20 cellular contexts compared by ENCODE assay signal in the genomic region with DNA sequence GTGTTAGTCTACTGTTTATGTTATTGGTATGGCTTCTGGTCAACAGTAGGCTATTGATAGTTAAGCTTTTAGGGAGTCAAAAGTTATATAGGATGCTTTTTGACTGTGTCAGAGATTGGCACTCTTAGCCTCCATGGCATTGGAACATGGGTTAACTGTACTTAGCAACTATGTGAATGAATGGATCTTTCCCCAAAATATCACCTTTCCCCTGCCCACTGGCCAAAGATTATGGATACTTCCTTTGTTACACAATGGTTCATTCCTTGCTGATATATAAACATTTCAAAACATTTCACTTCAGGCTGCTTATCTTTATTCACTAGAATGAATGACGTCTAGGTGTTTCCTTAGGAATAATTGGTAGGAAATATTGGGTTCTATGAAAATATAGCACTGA.
DNase-seq lines count a peak whose midpoint lies in the region; FAIRE-seq and TF ChIP-seq lines count a peak whose summit lies in the region.
"Had no signal": no experiment of that assay in that cellular context is flagged by ENCODE, and none has a peak within 500 bp of the region (broad histone marks: within the 10 kb centered on the region; RNA-seq: fewer than 3 reads in every experiment).

No MANE protein-coding gene starts in this region.

- intact Hi-C loops in MCF 10A (cut with micrococcal nuclease) (no loop called here), mammary epithelial cell (cut with micrococcal nuclease) (no loop called here), lower leg skin (cut with DNase I; ENCODE audit: low total_unique reads) (no loop called here)

- no peaks in the 10 kb centered on the region for H3K9me3 ChIP-seq in mammary epithelial cell (replicated peaks; ENCODE audit: insufficient read depth, low read length)
- H3K9me3 ChIP-seq in astrocyte (ENCODE audit: insufficient read depth, low read depth, low read length): no peaks in the 10 kb centered on the region
- no peaks in the 10 kb centered on the region for H3K9me3 ChIP-seq in mesenchymal stem cell (ENCODE audit: control insufficient read depth, low read length)
- H3K9me3 ChIP-seq in right atrium auricular region: no peaks in the 10 kb centered on the region
- H3K9me3 ChIP-seq: SJCRH30 had no signal

- H3K36me3 ChIP-seq in mammary epithelial cell (ENCODE audit: insufficient read depth, low read length) (no peaks in the 10 kb centered on the region), astrocyte (ENCODE audit: insufficient read depth, low read length) (no peaks in the 10 kb centered on the region), mesenchymal stem cell (ENCODE audit: control insufficient read depth in 1 of 2, insufficient read depth in 2 of 2, low read depth in 1 of 2, low read length in 2 of 2) (no peaks in the 10 kb centered on the region), right atrium auricular region (no peaks in the 10 kb centered on the region)
- H3K36me3 ChIP-seq: SJCRH30 had no signal

- H3K27ac ChIP-seq in mammary epithelial cell (ENCODE audit: insufficient read depth, low read depth, low read length): no peak overlapping the region
- peak overlapping the region; percentile 86 for H3K27ac ChIP-seq in astrocyte (ENCODE audit: low read depth, low read length)
- peak overlapping the region; percentile 19 for H3K27ac ChIP-seq in mesenchymal stem cell (ENCODE audit: low read length, poor library complexity, severe bottlenecking)
- H3K27ac ChIP-seq in right atrium auricular region: no peak overlapping the region
- H3K27ac ChIP-seq: SJCRH30 had no signal

- no peak for TF ChIP-seq CTCF in MCF 10A (IDR thresholded peaks at IDR 0.05; ENCODE audit: unreplicated experiment)
- no peak for TF ChIP-seq CTCF in mammary epithelial cell (conservative IDR thresholded peaks at IDR 0.05 in 1 of 2, IDR thresholded peaks at IDR 0.05 in 1 of 2; ENCODE audit: extremely low read depth in 1 of 2, insufficient read depth in 1 of 2, low read depth in 1 of 2, low read length in 2 of 2)
- TF ChIP-seq CTCF in astrocyte (IDR thresholded peaks at IDR 0.05; ENCODE audit: insufficient read depth, low read depth, low read length): no peak
- no peak for TF ChIP-seq CTCF in GM13977 (IDR thresholded peaks at IDR 0.05; ENCODE audit: extremely low read depth, insufficient read depth, missing control alignments)
- TF ChIP-seq CTCF in lower leg skin (IDR thresholded peaks at IDR 0.05): no peak
- no peak for TF ChIP-seq CTCF in right atrium auricular region (IDR thresholded peaks at IDR 0.05)

- H3K4me3 Mint-ChIP-seq in MCF 10A (ENCODE audit: unreplicated experiment) (no peak overlapping the region), astrocyte (ENCODE audit: unreplicated experiment) (no peak overlapping the region)
- H3K4me3 Mint-ChIP-seq: CD4-positive, alpha-beta T cell had no signal

- H3K27me3 Mint-ChIP-seq in MCF 10A (ENCODE audit: insufficient read depth, unreplicated experiment) (no peaks in the 10 kb centered on the region), astrocyte (ENCODE audit: low read depth, unreplicated experiment) (no peaks in the 10 kb centered on the region)
- H3K27me3 Mint-ChIP-seq: CD4-positive, alpha-beta T cell had no signal

- no peak overlapping the region for H3K4me2 ChIP-seq in mammary epithelial cell (ENCODE audit: insufficient read depth, low read depth, low read length)
- no peak overlapping the region for H3K4me2 ChIP-seq in astrocyte (ENCODE audit: low read length)
- H3K4me2 ChIP-seq in mesenchymal stem cell (ENCODE audit: low read length, poor library complexity, severe bottlenecking): no peak overlapping the region

- H2BK12ac ChIP-seq in mesenchymal stem cell (ENCODE audit: low read length in 2 of 2): no peak overlapping the region

- H3K9ac ChIP-seq in mammary epithelial cell (ENCODE audit: insufficient read depth, low read length) (no peak overlapping the region), astrocyte (ENCODE audit: low read length) (no peak overlapping the region), mesenchymal stem cell (ENCODE audit: low read length) (peak overlapping the region; percentile 47)

- POLR2A ChIA-PET in MCF 10A (lab: Yijun Ruan, JAX): no interaction called here

- H3K79me2 ChIP-seq in mammary epithelial cell (ENCODE audit: insufficient read depth, low read length): no peaks in the 10 kb centered on the region
- no peaks in the 10 kb centered on the region for H3K79me2 ChIP-seq in astrocyte (ENCODE audit: insufficient read depth, low read length)

- no peak overlapping the region for H2BK5ac ChIP-seq in mesenchymal stem cell (ENCODE audit: low read depth, low read length, poor library complexity, severe bottlenecking)

- no peak overlapping the region for H3K14ac ChIP-seq in mesenchymal stem cell (ENCODE audit: low read length in 2 of 2)

- no peak overlapping the region for H3K18ac ChIP-seq in mesenchymal stem cell (ENCODE audit: low read depth in 1 of 2, low read length in 2 of 2)

- dilution Hi-C loops in mammary epithelial cell (cut with HindIII; ENCODE audit: low sequenced_read_pairs): no loop called here

- H4K20me1 ChIP-seq in mammary epithelial cell (ENCODE audit: insufficient read depth, low read length) (no peaks in the 10 kb centered on the region), astrocyte (ENCODE audit: insufficient read depth, low read length) (no peaks in the 10 kb centered on the region)

- no peak overlapping the region for H4K91ac ChIP-seq in mesenchymal stem cell (ENCODE audit: low read length)

- H3K4me1 Mint-ChIP-seq in MCF 10A (ENCODE audit: insufficient read depth, unreplicated experiment) (peaks cover 8% of the 10 kb centered on the region), astrocyte (ENCODE audit: low read depth, unreplicated experiment) (peaks cover 26% of the 10 kb centered on the region)

- no peak for TF ChIP-seq POLR2A in lower leg skin (IDR thresholded peaks at IDR 0.05)

- FAIRE-seq in astrocyte (lab: Jason Lieb, UNC): peak; percentile 52
- FAIRE-seq: GM19239, K562 had no signal

- H4K8ac ChIP-seq in mesenchymal stem cell (ENCODE audit: low read length): no peak overlapping the region

- H3K4me1 ChIP-seq in mammary epithelial cell (ENCODE audit: insufficient read depth, low read length) (peaks cover 22% of the 10 kb centered on the region), astrocyte (ENCODE audit: insufficient read depth, low read length) (peaks cover 26% of the 10 kb centered on the region), mesenchymal stem cell (ENCODE audit: control insufficient read depth, insufficient read depth, low read depth, low read length) (peaks cover 2% of the 10 kb centered on the region), right atrium auricular region (no peaks in the 10 kb centered on the region)

- no peak overlapping the region for H3K4ac ChIP-seq in mesenchymal stem cell (ENCODE audit: low read depth in 1 of 2, low read length in 2 of 2)

- H3K9me3 Mint-ChIP-seq in MCF 10A (ENCODE audit: unreplicated experiment) (peaks cover 8% of the 10 kb centered on the region), astrocyte (ENCODE audit: unreplicated experiment) (peaks cover 5% of the 10 kb centered on the region)
- H3K9me3 Mint-ChIP-seq: CD4-positive, alpha-beta T cell had no signal

- no peak overlapping the region for H2AK5ac ChIP-seq in mesenchymal stem cell (ENCODE audit: low read length, severe bottlenecking)

- no peak overlapping the region for H2BK15ac ChIP-seq in mesenchymal stem cell (ENCODE audit: low read depth, poor library complexity, severe bottlenecking)

- H3K4me3 ChIP-seq in mammary epithelial cell (replicated peaks in 1 of 3; ENCODE audit: insufficient read depth in 1 of 3, low read depth in 2 of 3, low read length in 3 of 3) (no peak overlapping the region), astrocyte (ENCODE audit: insufficient read depth, low read depth, low read length) (no peak overlapping the region), mesenchymal stem cell (ENCODE audit: insufficient read depth in 1 of 2, low read depth in 1 of 2, low read length in 2 of 2) (peak overlapping the region in 1 of 2 experiments; percentile 11), lower leg skin (ENCODE audit: low read depth, poor library complexity, severe bottlenecking) (no peak overlapping the region), right atrium auricular region (no peak overlapping the region)
- H3K4me3 ChIP-seq: K562, SJCRH30 had no signal

- H3K36me3 Mint-ChIP-seq in MCF 10A (ENCODE audit: insufficient read depth, unreplicated experiment) (no peaks in the 10 kb centered on the region), astrocyte (ENCODE audit: low read depth, unreplicated experiment) (no peaks in the 10 kb centered on the region)

- no peaks in the 10 kb centered on the region for H3K79me1 ChIP-seq in mesenchymal stem cell (replicated peaks; ENCODE audit: low read length, poor library complexity, severe bottlenecking)

- BruUV-seq in MCF 10A (replicated peaks; lab: Mats Ljungman, UMichigan) (no TSS peak), mammary epithelial cell (replicated peaks; lab: Mats Ljungman, UMichigan) (no TSS peak)

- H3K23ac ChIP-seq in mesenchymal stem cell (ENCODE audit: low read length in 2 of 2): no peak overlapping the region

- H2AFZ ChIP-seq in mammary epithelial cell (ENCODE audit: low read depth, low read length) (no peak overlapping the region), astrocyte (ENCODE audit: low read depth, low read length) (no peak overlapping the region), mesenchymal stem cell (ENCODE audit: low read depth, low read length) (no peak overlapping the region)

- in situ Hi-C loops in mammary epithelial cell (cut with MboI; ENCODE audit: low sequenced_read_pairs in 2 of 2) (loop anchor here in 1 of 2 donors (25.0 kb wide), 1 partner anchor 558 kb away; no protein-coding TSS in a partner anchor), GM13977 (cut with MboI; ENCODE audit: low pct_unique_long_range_greater_than_20kb, low sequenced_read_pairs, unreplicated experiment) (loop anchor here (25.0 kb wide), 1 partner anchor 558 kb away; no protein-coding TSS in a partner anchor)

- peak overlapping the region; percentile 16 for H3K27ac Mint-ChIP-seq in MCF 10A (ENCODE audit: low read depth, unreplicated experiment)
- H3K27ac Mint-ChIP-seq in astrocyte (ENCODE audit: unreplicated experiment): no peak overlapping the region
- H3K27ac Mint-ChIP-seq: CD4-positive, alpha-beta T cell had no signal

- CTCF ChIA-PET in MCF 10A (lab: Yijun Ruan, JAX): interaction anchor here (0.6 to 0.7 kb wide), 2 partner anchors 556 to 1897 kb away, joined by 3 to 4 read pairs; no protein-coding TSS in a partner anchor
- CTCF ChIA-PET in mammary epithelial cell (lab: Charles Lee; ENCODE audit: low non-redundant PET): no interaction called here

- DNase-seq in MCF 10A (ENCODE audit: unreplicated experiment) (no peak), mammary epithelial cell (no peak), astrocyte (ENCODE audit: low read depth) (no peak), mesenchymal stem cell (no peak), GM13977 (ENCODE audit: low spot score) (no peak), NCI-H82 (lab: John Stamatoyannopoulos, UW) (no peak), lower leg skin (ENCODE audit: low spot score in 2 of 2) (no peak), right atrium auricular region (ENCODE audit: low spot score) (no peak)
- DNase-seq: 8988T; CD4-positive, alpha-beta T cell; DMS153; GF-D8; NCI-H1105; NCI-H1694; NCI-H2081 treated with DMSO at 0.1 percent for 48 hours; NCI-H510A treated with DMSO at 0.1 percent for 48 hours; NCI-H774; SJCRH30 had no signal

- WGBS in mammary epithelial cell (ENCODE audit: low coverage, missing lambda C conversion rate): 82% methylated on average over 1 of the region's 1 CpG
- WGBS in mesenchymal stem cell: no CpG with 5 or more reads among the region's 1 CpG
- WGBS in lower leg skin, 2 donors: 38 to 55% methylated on average over 1 of the region's 1 CpG

- no peak overlapping the region for H2BK120ac ChIP-seq in mesenchymal stem cell (ENCODE audit: low read depth, low read length)

- H3K27me3 ChIP-seq in mammary epithelial cell (ENCODE audit: insufficient read depth, low read length) (no peaks in the 10 kb centered on the region), astrocyte (ENCODE audit: insufficient read depth, low read length) (no peaks in the 10 kb centered on the region), mesenchymal stem cell (ENCODE audit: control insufficient read depth in 1 of 2, insufficient read depth in 1 of 2, low read length in 2 of 2) (no peaks in the 10 kb centered on the region), right atrium auricular region (no peaks in the 10 kb centered on the region)
- H3K27me3 ChIP-seq: SJCRH30 had no signal

Comparison
In these comparisons a context has a peak if more than half of its experiments do, and no peak if none do; other contexts are left out.
1. H3K27ac ChIP-seq: peak in astrocyte (single experiment) and mesenchymal stem cell (single experiment); none in mammary epithelial cell (single experiment) and right atrium auricular region (0 of 2).